ENCODE assay signal across 29 cellular contexts in the genomic region with DNA sequence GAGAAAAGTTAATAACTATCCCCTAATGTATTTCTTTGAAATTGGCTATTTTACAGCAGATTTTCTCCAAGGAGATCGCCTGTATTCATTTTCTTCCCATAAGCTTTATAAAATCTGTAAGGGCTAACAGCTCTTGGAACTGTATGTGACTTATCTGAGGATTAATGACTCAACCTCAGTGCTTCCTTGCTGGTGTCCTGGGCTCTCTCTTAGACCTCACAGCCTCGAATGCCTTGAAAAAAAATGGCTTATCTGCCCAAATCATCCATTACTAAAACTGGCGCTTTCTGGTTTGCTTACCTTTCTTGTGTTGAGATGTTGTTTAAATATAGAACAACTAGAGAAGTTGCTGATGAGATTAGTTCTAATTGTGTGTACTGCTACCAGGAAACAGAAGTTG.
DNase-seq lines count a peak whose midpoint lies in the region; ATAC-seq, FAIRE-seq and TF ChIP-seq lines count a peak whose summit lies in the region.
"Had no signal": no experiment of that assay in that cellular context is flagged by ENCODE, and none has a peak within 500 bp of the region (broad histone marks: within the 10 kb centered on the region; RNA-seq: fewer than 3 reads in every experiment).

No MANE protein-coding gene starts in this region.

- H3K4me3 ChIP-seq in bronchial epithelial cell (ENCODE audit: low read depth, low read length), result no peak overlapping the region
- H3K4me3 ChIP-seq in PC-9, result no peak overlapping the region
- H3K4me3 ChIP-seq: K562 had no signal

- H4K20me1 ChIP-seq in PC-9 (ENCODE audit: insufficient read depth), result no peaks in the 10 kb centered on the region

- FAIRE-seq in bronchial epithelial cell (lab: Jason Lieb, UNC), result no peak
- FAIRE-seq: GM12891, K562, RCC 7860 had no signal

- ATAC-seq in foreskin keratinocyte (peak; percentile 44), GM21825 (IDR thresholded peaks at IDR 0.05; ENCODE audit: unreplicated experiment) (no peak)
- ATAC-seq: CD8-positive, alpha-beta T cell; HCT116; K562 had no signal

- H3K36me3 ChIP-seq in bronchial epithelial cell (ENCODE audit: control insufficient read depth, insufficient read depth, low read length) (no peaks in the 10 kb centered on the region), PC-9 (ENCODE audit: low read depth) (no peaks in the 10 kb centered on the region)

- no peak overlapping the region for H2AFZ ChIP-seq in PC-9

- no peaks in the 10 kb centered on the region for H3K79me2 ChIP-seq in PC-9 (ENCODE audit: low read depth)

- H3K27me3 ChIP-seq in bronchial epithelial cell (ENCODE audit: control insufficient read depth, insufficient read depth, low read length), result no peaks in the 10 kb centered on the region
- no peaks in the 10 kb centered on the region for H3K27me3 ChIP-seq in foreskin keratinocyte
- no peaks in the 10 kb centered on the region for H3K27me3 ChIP-seq in PC-9 (ENCODE audit: insufficient read depth, low read depth)

- TF ChIP-seq CTCF in bronchial epithelial cell (IDR thresholded peaks at IDR 0.05; ENCODE audit: insufficient read depth, low read length, severe bottlenecking), result no peak
- TF ChIP-seq CTCF in foreskin keratinocyte (conservative IDR thresholded peaks at IDR 0.05), result no peak
- no peak for TF ChIP-seq CTCF in GM10266 (IDR thresholded peaks at IDR 0.05; ENCODE audit: control insufficient read depth, insufficient read depth, low read depth, missing control alignments)
- no peak for TF ChIP-seq CTCF in PC-9 (conservative IDR thresholded peaks at IDR 0.05)

- H3K9me2 ChIP-seq in PC-9 (ENCODE audit: insufficient read depth), result no peaks in the 10 kb centered on the region
- H3K9me2 ChIP-seq: SK-N-SH had no signal

- H3K27ac ChIP-seq in foreskin keratinocyte (no peak overlapping the region), PC-9 (no peak overlapping the region)
- H3K27ac ChIP-seq: C4-2B, HL-60 had no signal

- CTCF ChIA-PET in PC-9 (lab: Charles Lee), result no interaction called here

- H3F3A ChIP-seq in PC-9 (ENCODE audit: insufficient read depth, low read depth), result no peaks in the 10 kb centered on the region

- no peak overlapping the region for H3K4me2 ChIP-seq in PC-9
- H3K4me2 ChIP-seq: SK-N-SH had no signal

- H3K4me1 ChIP-seq in foreskin keratinocyte, result no peaks in the 10 kb centered on the region
- no peaks in the 10 kb centered on the region for H3K4me1 ChIP-seq in PC-9 (replicated peaks; ENCODE audit: insufficient read depth)
- H3K4me1 ChIP-seq: Caco-2 had no signal

- intact Hi-C loops in PC-9 (cut with micrococcal nuclease; ENCODE audit: unreplicated experiment), result no loop called here

- DNase-seq in NCI-H226, result peak; percentile 45
- peak; percentile 36 for DNase-seq in bronchial epithelial cell (ENCODE audit: low read depth)
- DNase-seq in foreskin keratinocyte, result no peak
- DNase-seq in HuH-7 (ENCODE audit: low spot score), result no peak
- DNase-seq in GM10266 (ENCODE audit: extremely low spot score), result no peak
- DNase-seq in PC-9, result no peak
- DNase-seq: Caco-2; CD8-positive, alpha-beta T cell; EL; GDM1; Kasumi-1; MV-4-11; NCI-H1105; NCI-H1436 treated with DMSO at 0.1 percent for 48 hours; NCI-H187 treated with DMSO at 0.1 percent for 48 hours; NCI-H2171 treated with DMSO at 0.1 percent for 48 hours; NCI-H446; NCI-H524 treated with DMSO at 0.1 percent for 48 hours; NCI-H774; OCI-M1; SK-N-SH; SW 1271 had no signal

- no peaks in the 10 kb centered on the region; the same call in 1 of the 2 replicates for H3K9me3 ChIP-seq in PC-9 (ENCODE audit: insufficient read depth, low read depth)
- H3K9me3 ChIP-seq: Caco-2, SK-N-SH had no signal

- no TSS peak for BruUV-seq in PC-9 (replicated peaks; lab: Mats Ljungman, UMichigan)

- POLR2A ChIA-PET in PC-9 (lab: Charles Lee; ENCODE audit: unreplicated experiment), result no interaction called here

Comparison
In these comparisons a context has a peak if more than half of its experiments do, and no peak if none do; other contexts are left out.
1. DNase-seq: peak in NCI-H226 (single experiment) and bronchial epithelial cell (single experiment); none in foreskin keratinocyte (0 of 2), HuH-7 (single experiment), GM10266 (single experiment) and PC-9 (0 of 2).